ENCODE assay signal across 8 cellular contexts in the genomic region with DNA sequence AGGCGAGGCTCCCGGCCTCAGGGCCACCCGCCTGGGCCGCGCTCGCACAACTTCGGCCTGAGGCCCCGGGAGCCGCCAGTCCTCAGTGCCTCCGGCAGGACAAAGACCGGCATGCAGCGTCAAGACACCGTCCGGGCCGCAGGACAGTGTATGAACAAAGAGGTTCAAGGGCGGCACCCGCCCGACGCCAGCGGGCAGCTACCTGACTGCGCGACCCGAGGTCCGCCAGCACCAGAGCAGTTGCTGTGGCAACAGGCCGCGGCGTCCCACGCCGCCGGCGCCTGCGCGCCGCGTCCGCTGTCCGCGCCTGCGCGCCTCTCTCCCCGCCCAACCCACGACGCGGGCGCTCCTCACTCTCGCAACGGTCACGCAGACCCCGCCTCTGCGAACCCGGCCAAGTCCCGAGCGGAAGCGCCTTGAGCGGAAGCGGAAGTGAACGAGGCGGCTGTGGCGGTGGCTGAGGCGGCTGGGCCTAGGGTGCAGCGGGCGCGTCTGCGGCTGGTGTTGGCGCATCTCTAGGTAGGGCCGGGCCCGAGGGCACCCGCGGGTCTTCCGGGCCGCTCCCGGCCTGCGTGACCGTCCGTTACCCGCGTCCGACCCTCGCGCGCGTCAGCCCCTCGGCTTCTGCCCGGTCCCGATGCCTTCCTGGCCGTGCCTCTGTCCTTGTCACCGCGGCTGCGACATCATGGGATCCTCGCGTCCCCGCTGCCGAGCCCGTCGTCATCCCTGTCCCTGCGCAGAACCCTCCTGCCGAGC. TPM values are rescaled to one million over a fixed set of nuclear protein-coding genes. Genes with fewer than 3 reads are reported as not detected.
DNase-seq lines count a peak whose midpoint lies in the region; ATAC-seq lines count a peak whose summit lies in the region.

Gene FAM120B (plus strand): TSS at position 435 of the 756 bp plus-strand sequence. CDS start 10,633 bp downstream, outside the sequence.

- DNase-seq in COLO668 (lab: John Stamatoyannopoulos, UW; ENCODE audit: unreplicated experiment) (peak; percentile 94), HT-29 (ENCODE audit: low spot score) (peak; percentile 94), medulla oblongata (ENCODE audit: extremely low spot score) (peak; percentile 98)
- peak; percentile 94 for DNase-seq in NK-92 treated with Interleukin-12 subunit alpha and Interleukin-12 subunit beta, amount 100 ng/mL, for 24 hours (lab: John Stamatoyannopoulos, UW)
- peak; percentile 97 for DNase-seq in activated CD8-positive, alpha-beta memory T cell treated with anti-CD3 and anti-CD28 coated beads for 24 hours
- peak; percentile 94 for DNase-seq in effector CD4-positive, alpha-beta T cell
- peak; percentile 86 to 91 (median 90) for DNase-seq in stimulated activated CD4-positive, alpha-beta T cell treated with anti-CD3 and anti-CD28 coated beads, TNF-alpha, amount 100 ng/mL, for 48 hours (ENCODE audit: low read depth in 3 of 3)

- peak; percentile 96 for ATAC-seq in GM21360 (IDR thresholded peaks at IDR 0.05; ENCODE audit: unreplicated experiment)

RNA-seq across cellular contexts. Expression of gene FAM120B, which starts in this region (rescaled TPM):
- total RNA-seq in HT-29 (2014; rRNA removed; shearing (Covaris generic)): 6.9 and 7.4 TPM in 2 replicates

Comparison
In these comparisons a context has a peak if more than half of its experiments do, and no peak if none do; other contexts are left out.
1. Peak in every context shown above with its lines: DNase-seq and ATAC-seq.